In the genomic region with DNA sequence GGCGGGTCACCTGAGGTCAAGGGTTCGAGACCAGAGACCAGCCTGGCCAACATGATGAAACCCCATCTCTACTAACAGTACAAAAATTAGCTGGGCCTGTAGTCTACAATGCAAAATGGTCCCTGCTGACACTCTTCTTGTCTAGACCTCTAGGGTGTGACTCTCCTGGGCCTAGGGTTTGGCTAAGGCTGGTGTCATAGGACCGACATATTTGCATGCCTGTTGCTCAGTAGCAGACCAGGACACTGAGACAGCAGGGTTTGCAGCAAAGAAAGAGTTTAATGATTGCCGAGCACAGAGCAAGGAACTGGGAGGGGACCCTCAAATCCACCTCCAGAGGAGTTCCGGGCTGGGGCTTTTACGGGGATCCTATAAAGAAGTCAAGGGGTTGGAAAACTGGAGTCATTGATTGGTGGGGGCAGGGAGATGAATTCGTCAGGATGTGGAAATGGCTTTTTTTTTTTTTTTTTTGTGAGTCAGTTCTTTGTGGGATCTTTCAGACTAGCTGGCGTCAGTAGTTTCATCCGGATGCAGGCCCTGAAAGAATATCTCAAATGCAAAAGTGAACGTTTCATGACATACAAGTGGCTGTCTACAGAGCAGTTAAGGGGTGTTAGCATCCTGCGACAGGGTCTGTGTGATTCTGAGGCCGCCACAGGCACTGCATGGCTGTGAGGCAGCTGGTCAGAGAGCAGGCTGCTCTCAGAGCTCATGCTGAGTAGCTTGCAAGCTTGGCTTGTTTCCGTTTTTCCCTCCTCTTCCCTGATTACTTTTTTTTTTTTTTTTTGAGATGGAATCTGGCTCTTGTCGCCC, we compare ENCODE assay signal across 11 cellular contexts. TPM values are rescaled to one million over a fixed set of nuclear protein-coding genes. Genes with fewer than 3 reads are reported as not detected.
DNase-seq lines count a peak whose midpoint lies in the region; ATAC-seq and TF ChIP-seq lines count a peak whose summit lies in the region.
"Had no signal": no experiment of that assay in that cellular context is flagged by ENCODE, and none has a peak within 500 bp of the region (broad histone marks: within the 10 kb centered on the region; RNA-seq: fewer than 3 reads in every experiment).

No MANE protein-coding gene starts in this region.

- no peak for TF ChIP-seq POLR2A in lower leg skin (IDR thresholded peaks at IDR 0.05)

- H3K4me1 ChIP-seq in colonic mucosa: no peaks in the 10 kb centered on the region
- H3K4me1 ChIP-seq in mesodermal cell (ENCODE audit: control insufficient read depth, insufficient read depth, low read length, poor library complexity, severe bottlenecking): peaks cover 20% of the 10 kb centered on the region

- no peaks in the 10 kb centered on the region for H3K9me3 ChIP-seq in colonic mucosa
- peaks cover 4% of the 10 kb centered on the region for H3K9me3 ChIP-seq in mesodermal cell (ENCODE audit: control insufficient read depth, low read length)
- H3K9me3 ChIP-seq: neutrophil had no signal

- no peaks in the 10 kb centered on the region for H3K36me3 ChIP-seq in colonic mucosa
- no peaks in the 10 kb centered on the region for H3K36me3 ChIP-seq in mesodermal cell (ENCODE audit: control insufficient read depth, insufficient read depth, low read length)
- H3K36me3 ChIP-seq: neutrophil had no signal

- intact Hi-C loops in colonic mucosa (cut with DNase I): no loop called here
- intact Hi-C loops in lower leg skin (cut with DNase I; ENCODE audit: low total_unique reads): no loop called here

- TF ChIP-seq CTCF in colonic mucosa (IDR thresholded peaks at IDR 0.05) (no peak), lower leg skin (IDR thresholded peaks at IDR 0.05) (no peak)

- H3K27ac ChIP-seq in colonic mucosa (peak overlapping the region; percentile 36), mesodermal cell (ENCODE audit: low read depth, low read length, severe bottlenecking) (peak overlapping the region; percentile 59)
- H3K27ac ChIP-seq: KMS-11, neutrophil had no signal

- 72 to 76% methylated on average over 10 to 11 of the region's 14 CpGs for WGBS in mesodermal cell (ENCODE audit: insufficient coverage in 2 of 2), 2 experiments
- WGBS in lower leg skin, 2 donors: 51 to 54% methylated on average over 14 of the region's 14 CpGs

- no peaks in the 10 kb centered on the region for H3K27me3 ChIP-seq in colonic mucosa

- no peak overlapping the region for H3K9ac ChIP-seq in colonic mucosa (ENCODE audit: low read depth in 2 of 2, low read length in 2 of 2)
- H3K9ac ChIP-seq: KMS-11 had no signal

- no peak for ATAC-seq in GM19035 (IDR thresholded peaks at IDR 0.05; ENCODE audit: unreplicated experiment)
- ATAC-seq: stimulated activated naive CD8-positive, alpha-beta T cell treated with anti-CD3 and anti-CD28 coated beads, Interleukin-15, Interleukin-2, amounts not matched to agents 100 U/mL and 50 U/mL, for 24 hours had no signal

- no peak overlapping the region for H3K4me3 ChIP-seq in colonic mucosa
- no peak overlapping the region for H3K4me3 ChIP-seq in mesodermal cell (ENCODE audit: extremely low read depth, insufficient read depth, low read length, poor library complexity, severe bottlenecking)
- H3K4me3 ChIP-seq in lower leg skin (ENCODE audit: low read depth, poor library complexity, severe bottlenecking): no peak overlapping the region

- DNase-seq in AG08395 (ENCODE audit: low spot score): peak; percentile 64
- peak; percentile 67 for DNase-seq in MV-4-11 (lab: John Stamatoyannopoulos, UW)
- DNase-seq in colonic mucosa: no peak
- DNase-seq in lower leg skin (ENCODE audit: low spot score in 2 of 2): no peak
- no peak for DNase-seq in activated gamma-delta T cell (lab: John Stamatoyannopoulos, UW)
- DNase-seq in activated T-cell treated with anti-CD3 and anti-CD28 coated beads, Interleukin-2, amount 50 U/mL, for 48 hours: no peak
- DNase-seq: stimulated activated naive CD8-positive, alpha-beta T cell treated with anti-CD3 and anti-CD28 coated beads, Interleukin-15, Interleukin-2, amounts not matched to agents 100 U/mL and 50 U/mL, for 24 hours had no signal

RNA-seq across cellular contexts. Expression of gene A4GALT, which starts 27.2 kb away (rescaled TPM):
- 1 to 10 TPM; 2.7 to 8.7 TPM for total RNA-seq in colonic mucosa
- 1.6 TPM for polyA plus RNA-seq in mesodermal cell (2013, experiment 1 of 2)
- polyA plus RNA-seq in mesodermal cell (2013, experiment 2 of 2): 2.2 TPM
- total RNA-seq in lower leg skin: 10 to 100 TPM in 2 of 4 donors, 1 to 10 TPM in 2; 4.5 to 20.1 (median 10.9) TPM

Comparison
In these comparisons a context has a peak if more than half of its experiments do, and no peak if none do; other contexts are left out.
1. DNase-seq: peak in AG08395 (single experiment) and MV-4-11 (single experiment); none in colonic mucosa (single experiment), lower leg skin (0 of 2), activated gamma-delta T cell (single experiment) and activated T-cell treated with anti-CD3 and anti-CD28 coated beads, Interleukin-2, amount 50 U/mL, for 48 hours (0 of 2).